In genomic region chr9:90903731-90904422, GRCh38 we compare ENCODE assay signal across 27 cellular contexts.
DNase-seq lines count a peak whose midpoint lies in the region; ATAC-seq and TF ChIP-seq lines count a peak whose summit lies in the region.
"Had no signal": no experiment of that assay in that cellular context is flagged by ENCODE, and none has a peak within 500 bp of the region (broad histone marks: within the 10 kb centered on the region; RNA-seq: fewer than 3 reads in every experiment).

No MANE protein-coding gene starts in this region.

- WGBS in thymus = 89% methylated on average over 12 of the region's 12 CpGs
- WGBS in upper lobe of left lung, 2 donors = 74 to 75% methylated on average over 12 of the region's 12 CpGs

- no peaks in the 10 kb centered on the region for H3K9me3 ChIP-seq in thymus (ENCODE audit: control insufficient read depth)
- no peaks in the 10 kb centered on the region for H3K9me3 ChIP-seq in upper lobe of left lung
- H3K9me3 ChIP-seq: A549 had no signal

- H3K27me3 ChIP-seq in thymus (ENCODE audit: control insufficient read depth, insufficient read depth) = no peaks in the 10 kb centered on the region
- H3K27me3 ChIP-seq in upper lobe of left lung = no peaks in the 10 kb centered on the region
- H3K27me3 ChIP-seq: BLaER1 treated with 17β-estradiol and CSF1 and Interleukin-3, amounts not matched to agents 10 nM and 100 nM had no signal

- CTCF ChIA-PET in activated B cell treated with CpG ODN at 0.5 μM for 24 hours (lab: Charles Lee) = no interaction called here

- POLR2A ChIA-PET in activated B cell treated with CpG ODN at 0.5 μM for 24 hours (lab: Charles Lee) = no interaction called here

- H3K27ac Mint-ChIP-seq in activated B cell treated with CpG ODN at 0.5 μM for 24 hours = peak overlapping the region; percentile 57
- H3K27ac Mint-ChIP-seq in memory B cell = peak overlapping the region; percentile 73
- H3K27ac Mint-ChIP-seq: CD4-positive, alpha-beta T cell; HFFc6 had no signal

- H3K27me3 Mint-ChIP-seq in activated B cell treated with CpG ODN at 0.5 μM for 24 hours (no peaks in the 10 kb centered on the region), memory B cell (no peaks in the 10 kb centered on the region)
- H3K27me3 Mint-ChIP-seq: CD4-positive, alpha-beta T cell had no signal

- intact Hi-C loops in activated B cell treated with CpG ODN at 0.5 μM for 24 hours (cut with micrococcal nuclease) (no loop called here), left cardiac atrium (cut with DNase I) (no loop called here)

- TF ChIP-seq POLR2A in upper lobe of left lung (IDR thresholded peaks at IDR 0.05) = no peak

- TF ChIP-seq CTCF in activated B cell treated with CpG ODN at 0.5 μM for 24 hours (IDR thresholded peaks at IDR 0.05) (no peak), epithelial cell of esophagus (IDR thresholded peaks at IDR 0.05; ENCODE audit: insufficient read depth, low read depth, low read length, missing control alignments) (no peak), upper lobe of left lung (IDR thresholded peaks at IDR 0.05) (no peak)

- no peaks in the 10 kb centered on the region for H3K9me3 Mint-ChIP-seq in activated B cell treated with CpG ODN at 0.5 μM for 24 hours
- H3K9me3 Mint-ChIP-seq in memory B cell = no peaks in the 10 kb centered on the region
- H3K9me3 Mint-ChIP-seq: CD4-positive, alpha-beta T cell had no signal

- DNase-seq in activated B cell treated with CpG ODN at 0.5 μM for 24 hours (no peak), epithelial cell of esophagus (ENCODE audit: low read depth) (peak; percentile 23), memory B cell (ENCODE audit: low spot score in 2 of 2) (no peak), upper lobe of left lung (no peak), left cardiac atrium (no peak), NCI-H510A treated with DMSO at 0.1 percent for 48 hours (lab: John Stamatoyannopoulos, UW) (no peak)
- DNase-seq: AML-193; CD4-positive, alpha-beta T cell; DMS53; GOT3; HFFc6; IMR-90; NCI-H1048; NCI-H1417; NCI-H1694; NCI-H2029 treated with DMSO at 0.1 percent for 48 hours; NCI-H446 treated with DMSO at 0.1 percent for 48 hours; NCI-H526 treated with DMSO at 0.1 percent for 48 hours; SHP77 treated with DMSO at 0.1 percent for 48 hours had no signal

- H3K4me1 ChIP-seq in thymus (ENCODE audit: control insufficient read depth, insufficient read depth, low read length) (no peaks in the 10 kb centered on the region), upper lobe of left lung (peaks cover 0 to 11% (median 0%) of the 10 kb centered on the region in 4 donors)
- H3K4me1 ChIP-seq: A549; BLaER1 treated with 17β-estradiol and CSF1 and Interleukin-3, amounts not matched to agents 10 nM and 100 nM; HAP-1 had no signal

- H3K36me3 Mint-ChIP-seq in activated B cell treated with CpG ODN at 0.5 μM for 24 hours (ENCODE audit: low read depth) (peaks cover 31% of the 10 kb centered on the region), memory B cell (peaks cover 13% of the 10 kb centered on the region)

- no peak for ATAC-seq in activated B cell treated with CpG ODN at 0.5 μM for 24 hours (ENCODE audit: low read depth)
- no peak for ATAC-seq in memory B cell (ENCODE audit: low read depth)
- no peak for ATAC-seq in upper lobe of left lung (ENCODE audit: low FRiP score in 2 of 2)
- no peak for ATAC-seq in GM18870 (IDR thresholded peaks at IDR 0.05; ENCODE audit: unreplicated experiment)
- no peak for ATAC-seq in left cardiac atrium
- ATAC-seq: A549, Panc1 had no signal

- no peak for TF ChIP-seq EP300 in upper lobe of left lung (IDR thresholded peaks at IDR 0.05)

- H3K36me3 ChIP-seq in thymus (ENCODE audit: control insufficient read depth, insufficient read depth) (peaks cover 17% of the 10 kb centered on the region), upper lobe of left lung (no peaks in the 10 kb centered on the region)
- H3K36me3 ChIP-seq: HAP-1 had no signal

- H3K4me3 ChIP-seq in epithelial cell of esophagus (ENCODE audit: low read length) (no peak overlapping the region), thymus (ENCODE audit: low read length) (no peak overlapping the region), upper lobe of left lung (no peak overlapping the region)
- H3K4me3 ChIP-seq: A549; BLaER1 treated with 17β-estradiol and CSF1 and Interleukin-3, amounts not matched to agents 10 nM and 100 nM; HAP-1; SK-N-MC had no signal

- no peak overlapping the region for H3K4me3 Mint-ChIP-seq in activated B cell treated with CpG ODN at 0.5 μM for 24 hours
- H3K4me3 Mint-ChIP-seq in memory B cell = no peak overlapping the region
- H3K4me3 Mint-ChIP-seq: CD4-positive, alpha-beta T cell; HFFc6 had no signal

- H3K4me1 Mint-ChIP-seq in activated B cell treated with CpG ODN at 0.5 μM for 24 hours (peaks cover 17% of the 10 kb centered on the region), memory B cell (peaks cover 34% of the 10 kb centered on the region)

- H3K27ac ChIP-seq in thymus (ENCODE audit: low read depth) (peak overlapping the region; percentile 9), upper lobe of left lung (no peak overlapping the region)
- H3K27ac ChIP-seq: A549; BLaER1 treated with 17β-estradiol and CSF1 and Interleukin-3, amounts not matched to agents 10 nM and 100 nM; KMS-11; SK-N-MC had no signal
